Comparison of ENCODE assay signal across 12 cellular contexts in genomic region chr19:5927439-5927821, GRCh38. TPM values are rescaled to one million over a fixed set of nuclear protein-coding genes. Genes with fewer than 3 reads are reported as not detected.
DNase-seq lines count a peak whose midpoint lies in the region; ATAC-seq and TF ChIP-seq lines count a peak whose summit lies in the region.
"Had no signal": no experiment of that assay in that cellular context is flagged by ENCODE, and none has a peak within 500 bp of the region (broad histone marks: within the 10 kb centered on the region; RNA-seq: fewer than 3 reads in every experiment).

No MANE protein-coding gene starts in this region.

- ATAC-seq in GM21576 (IDR thresholded peaks at IDR 0.05; ENCODE audit: unreplicated experiment) (peak; percentile 72), foreskin keratinocyte (no peak), HG03378 (IDR thresholded peaks at IDR 0.05; ENCODE audit: unreplicated experiment) (no peak), GM18909 (IDR thresholded peaks at IDR 0.05; ENCODE audit: poor library complexity, unreplicated experiment) (no peak)
- ATAC-seq: activated naive CD8-positive, alpha-beta T cell treated with anti-CD3 and anti-CD28 coated beads, Interleukin-2, amount 50 U/mL, for 24 hours had no signal

- in situ Hi-C loops in GM13976 (cut with MboI; ENCODE audit: low sequenced_read_pairs, unreplicated experiment), result no loop called here

- H3K4me3 ChIP-seq in colonic mucosa, result no peak overlapping the region
- no peak overlapping the region for H3K4me3 ChIP-seq in sigmoid colon

- no peak for TF ChIP-seq CTCF in GM13976 (IDR thresholded peaks at IDR 0.05; ENCODE audit: borderline replicate concordance, control extremely low read depth, extremely low read depth, insufficient read depth, missing control alignments)
- no peak for TF ChIP-seq CTCF in colonic mucosa (IDR thresholded peaks at IDR 0.05)
- TF ChIP-seq CTCF in sigmoid colon (IDR thresholded peaks at IDR 0.05), result no peak
- no peak for TF ChIP-seq CTCF in foreskin keratinocyte (conservative IDR thresholded peaks at IDR 0.05)

- WGBS in sigmoid colon, 2 donors, result 83 to 94% methylated on average over 8 of the region's 8 CpGs

- no peak for TF ChIP-seq POLR2A in sigmoid colon (IDR thresholded peaks at IDR 0.05)

- H3K27ac ChIP-seq in colonic mucosa, result peak overlapping the region; percentile 11
- peak overlapping the region; percentile 74 to 85 (median 80) for H3K27ac ChIP-seq in sigmoid colon
- no peak overlapping the region for H3K27ac ChIP-seq in foreskin keratinocyte

- intact Hi-C loops in colonic mucosa (cut with DNase I), result no loop called here
- intact Hi-C loops in sigmoid colon (cut with DNase I), result no loop called here

- DNase-seq in GM13976 (ENCODE audit: low spot score) (peak; percentile 80), colonic mucosa (no peak), sigmoid colon (no peak), DMS114 treated with DMSO at 0.1 percent for 48 hours (lab: John Stamatoyannopoulos, UW; ENCODE audit: unreplicated experiment) (no peak), foreskin keratinocyte (no peak)
- DNase-seq: activated naive CD8-positive, alpha-beta T cell treated with anti-CD3 and anti-CD28 coated beads, Interleukin-2, amount 50 U/mL, for 24 hours; AML-193; dermis blood vessel endothelial cell had no signal

- no peak for TF ChIP-seq EP300 in sigmoid colon (IDR thresholded peaks at IDR 0.05)

- H3K27me3 ChIP-seq in colonic mucosa, result no peaks in the 10 kb centered on the region
- H3K27me3 ChIP-seq in sigmoid colon, result no peaks in the 10 kb centered on the region
- H3K27me3 ChIP-seq in foreskin keratinocyte, result no peaks in the 10 kb centered on the region

- H3K9ac ChIP-seq in colonic mucosa (ENCODE audit: low read depth in 2 of 2, low read length in 2 of 2), result peak overlapping the region in 1 of 2 donors; percentile 10

- H3K36me3 ChIP-seq in colonic mucosa (peaks cover 16% of the 10 kb centered on the region), sigmoid colon (peaks cover 41 to 92% (median 51%) of the 10 kb centered on the region in 4 donors)

- H3K9me3 ChIP-seq in colonic mucosa (no peaks in the 10 kb centered on the region), sigmoid colon (no peaks in the 10 kb centered on the region)

- H3K4me1 ChIP-seq in colonic mucosa, result no peaks in the 10 kb centered on the region
- H3K4me1 ChIP-seq in sigmoid colon, result peaks cover 0 to 66% (median 44%) of the 10 kb centered on the region in 4 donors
- no peaks in the 10 kb centered on the region for H3K4me1 ChIP-seq in foreskin keratinocyte

RNA-seq across cellular contexts. Expression of gene CAPS, which starts 13.4 kb away (rescaled TPM):
- total RNA-seq in colonic mucosa, result 10 to 100 TPM in 1 of 2 donors, 1 to 10 TPM in 1; 9.3 to 15.0 TPM
- 10 to 100 TPM in 2 of 4 donors, 1 to 10 TPM in 2; 4.9 to 18.6 (median 9.7) TPM for total RNA-seq in sigmoid colon
- polyA plus RNA-seq in sigmoid colon, result 10 to 100 TPM in 1 of 3 donors, 1 to 10 TPM in 2; 3.6 to 13.7 (median 3.7) TPM
- 1.4 and 2.6 TPM in 2 replicates for total RNA-seq in foreskin keratinocyte
- polyA plus RNA-seq in foreskin keratinocyte, result 1.4 and 2.9 TPM in 2 replicates

RNA-seq across cellular contexts. Expression of gene VMAC, which starts 22.8 kb away (rescaled TPM):
- 1 to 10 TPM; 4.0 to 4.7 TPM for total RNA-seq in colonic mucosa
- total RNA-seq in sigmoid colon, result 10 to 100 TPM in 1 of 4 donors, 1 to 10 TPM in 3; 6.1 to 14.4 (median 8.1) TPM
- 1 to 10 TPM; 1.6 to 6.4 (median 2.4) TPM for polyA plus RNA-seq in sigmoid colon
- 1.5 and 2.1 TPM in 2 replicates for total RNA-seq in foreskin keratinocyte
- polyA plus RNA-seq in foreskin keratinocyte, result 0.89 and 1.2 TPM in 2 replicates

RNA-seq across cellular contexts. Expression of gene NDUFA11, which starts 23.8 kb away (rescaled TPM):
- total RNA-seq in colonic mucosa (100 to 1,000 TPM; 188 to 228 TPM), sigmoid colon (100 to 1,000 TPM; 242 to 447 (median 353) TPM), foreskin keratinocyte (283 and 287 TPM in 2 replicates)
- polyA plus RNA-seq in sigmoid colon (100 to 1,000 TPM; 363 to 450 (median 395) TPM), foreskin keratinocyte (511 and 568 TPM in 2 replicates)

RNA-seq across cellular contexts. Expression of gene RANBP3, which starts 50.5 kb away (rescaled TPM):
- total RNA-seq in colonic mucosa (10 to 100 TPM; 52.1 to 62.7 TPM), sigmoid colon (10 to 100 TPM; 63.1 to 86.4 (median 82.7) TPM), foreskin keratinocyte (54.7 and 56.3 TPM in 2 replicates)
- polyA plus RNA-seq in sigmoid colon (10 to 100 TPM; 27.0 to 47.5 (median 27.6) TPM), foreskin keratinocyte (47.2 and 53.1 TPM in 2 replicates)

RNA-seq across cellular contexts. Expression of gene FUT5, which starts 57.1 kb away (rescaled TPM):
- total RNA-seq in colonic mucosa (under 1 TPM in 1 of 2 donors, not detected in 1; 0.24 TPM), sigmoid colon (not detected), foreskin keratinocyte (not detected in 2 replicates)
- polyA plus RNA-seq in sigmoid colon (not detected), foreskin keratinocyte (not detected in 2 replicates)
- total RNA-seq: dermis blood vessel endothelial cell, lung microvascular endothelial cell had no signal
